Comparison of ENCODE assay signal across 18 cellular contexts in genomic region chr2:56473524-56473923, GRCh38.
A peak's percentile ranks its signal among the peaks of the same experiment; 100 is the strongest.
DNase-seq lines count a peak whose midpoint lies in the region; ATAC-seq, FAIRE-seq and TF ChIP-seq lines count a peak whose summit lies in the region.
"Had no signal": no experiment of that assay in that cellular context is flagged by ENCODE, and none has a peak within 500 bp of the region (broad histone marks: within the 10 kb centered on the region; RNA-seq: fewer than 3 reads in every experiment).

No MANE protein-coding gene starts in this region.

- no peaks in the 10 kb centered on the region for H3K9me3 ChIP-seq in HUES48 (ENCODE audit: control insufficient read depth, insufficient read depth, low read length)
- no peaks in the 10 kb centered on the region for H3K9me3 ChIP-seq in H1 (ENCODE audit: insufficient read depth in 2 of 2, low read depth in 1 of 2, low read length in 1 of 2)
- H3K9me3 ChIP-seq: A549, BE2C had no signal

- no peak overlapping the region for H2AFZ ChIP-seq in GM23338
- H2AFZ ChIP-seq in H1 (ENCODE audit: low read length), result no peak overlapping the region

- no peaks in the 10 kb centered on the region for H3K9me2 ChIP-seq in GM23338 (ENCODE audit: insufficient read depth)

- H2BK5ac ChIP-seq in H1 (ENCODE audit: low read depth, low read length), result no peak overlapping the region

- no peak for TF ChIP-seq RAD21 in H1 (IDR thresholded peaks at IDR 0.05 in 1 of 2, conservative IDR thresholded peaks at IDR 0.05 in 1 of 2; ENCODE audit: low read depth in 2 of 2, low read length in 2 of 2)

- H3K36me3 Mint-ChIP-seq in GM23338 (ENCODE audit: low read depth), result no peaks in the 10 kb centered on the region
- no peaks in the 10 kb centered on the region for H3K36me3 Mint-ChIP-seq in activated T-cell treated with anti-CD3 and anti-CD28 coated beads, Interleukin-2, amount 50 U/mL, for 4 hours (ENCODE audit: insufficient read depth)
- H3K36me3 Mint-ChIP-seq: CD4-positive, alpha-beta memory T cell had no signal

- no peak for TF ChIP-seq CTCF in GM23338 (conservative IDR thresholded peaks at IDR 0.05; ENCODE audit: low read depth in 2 of 2)
- TF ChIP-seq CTCF in H1 (IDR thresholded peaks at IDR 0.05; ENCODE audit: control extremely low read depth in 1 of 3, insufficient read depth in 1 of 3, low read depth in 1 of 3, low read length in 3 of 3), result no peak

- no peak for TF ChIP-seq POLR2A in H1 (IDR thresholded peaks at IDR 0.05; ENCODE audit: control extremely low read depth in 1 of 2, low read depth in 2 of 2, low read length in 2 of 2)

- H4K8ac ChIP-seq in H1 (ENCODE audit: extremely low read depth, insufficient read depth, low read length), result no peak overlapping the region

- POLR2A ChIA-PET in H1 (lab: Charles Lee; ENCODE audit: partially characterized antibody), result no interaction called here

- DNase-seq in GM23338 (ENCODE audit: low spot score), result peak; percentile 46
- DNase-seq in H1 (ENCODE audit: low read depth in 1 of 2, low spot score in 2 of 2), result no peak
- DNase-seq in iris pigment epithelial cell (ENCODE audit: low read depth), result peak; percentile 31
- no peak for DNase-seq in activated T-cell treated with anti-CD3 and anti-CD28 coated beads, Interleukin-2, amount 50 U/mL, for 4 hours
- DNase-seq in activated CD4-positive, alpha-beta T cell treated with anti-CD3 and anti-CD28 coated beads, Interleukin-2, amount 50 U/mL, for 4 hours, result no peak
- DNase-seq: BE2C; CD4-positive, alpha-beta memory T cell; DMS153; DMS79 treated with DMSO at 0.1 percent for 48 hours; IMR-90; Kasumi-1; KBM-7 had no signal

- H4K20me1 ChIP-seq in GM23338 (replicated peaks; ENCODE audit: insufficient read depth), result no peaks in the 10 kb centered on the region
- H4K20me1 ChIP-seq in H1 (replicated peaks in 1 of 2; ENCODE audit: control insufficient read depth in 1 of 2, insufficient read depth in 2 of 2, low read length in 2 of 2), result no peaks in the 10 kb centered on the region

- H3K79me2 ChIP-seq in GM23338 (replicated peaks; ENCODE audit: insufficient read depth) (no peaks in the 10 kb centered on the region), H1 (ENCODE audit: control insufficient read depth in 1 of 2, insufficient read depth in 2 of 2, low read length in 2 of 2) (no peaks in the 10 kb centered on the region)

- no peaks in the 10 kb centered on the region for H3K36me3 ChIP-seq in GM23338 (ENCODE audit: insufficient read depth)
- H3K36me3 ChIP-seq in HUES48 (ENCODE audit: control insufficient read depth, insufficient read depth, low read length), result no peaks in the 10 kb centered on the region
- H3K36me3 ChIP-seq in H1 (ENCODE audit: control insufficient read depth in 2 of 4, insufficient read depth in 4 of 4, low read length in 3 of 4), result no peaks in the 10 kb centered on the region
- H3K36me3 ChIP-seq: BE2C had no signal

- H3K27me3 ChIP-seq in GM23338 (ENCODE audit: insufficient read depth) (no peaks in the 10 kb centered on the region), HUES48 (ENCODE audit: control insufficient read depth, insufficient read depth, low read length) (no peaks in the 10 kb centered on the region), H1 (replicated peaks in 1 of 4; ENCODE audit: control insufficient read depth in 3 of 4, extremely low read depth in 1 of 4, insufficient read depth in 3 of 4, low read length in 3 of 4) (no peaks in the 10 kb centered on the region)
- H3K27me3 ChIP-seq: BE2C had no signal

- peaks cover 3% of the 10 kb centered on the region for H3K27me3 Mint-ChIP-seq in GM23338 (ENCODE audit: insufficient read depth, low read depth, poor library complexity)
- no peaks in the 10 kb centered on the region for H3K27me3 Mint-ChIP-seq in activated T-cell treated with anti-CD3 and anti-CD28 coated beads, Interleukin-2, amount 50 U/mL, for 4 hours (ENCODE audit: low read depth)
- H3K27me3 Mint-ChIP-seq: CD4-positive, alpha-beta memory T cell had no signal

- no peak overlapping the region for H4K91ac ChIP-seq in H1 (replicated peaks; ENCODE audit: insufficient read length, low read length)

- H3K9ac ChIP-seq in HUES48 (ENCODE audit: low read depth, low read length) (no peak overlapping the region), H1 (replicated peaks in 1 of 4; ENCODE audit: extremely low read depth in 1 of 4, low read depth in 3 of 4, low read length in 3 of 4) (no peak overlapping the region)

- no peak overlapping the region for H2BK120ac ChIP-seq in H1 (replicated peaks; ENCODE audit: low read depth, low read length)

- H2BK20ac ChIP-seq in H1 (ENCODE audit: low read length), result no peak overlapping the region

- no peak for TF ChIP-seq EP300 in H1 (IDR thresholded peaks at IDR 0.05; ENCODE audit: borderline replicate concordance in 1 of 2, low read depth in 2 of 2, low read length in 2 of 2)

- no peaks in the 10 kb centered on the region for H3F3A ChIP-seq in GM23338 (replicated peaks; ENCODE audit: low read depth)

- H2AK5ac ChIP-seq in H1 (ENCODE audit: low read depth, low read length), result no peak overlapping the region

- H3K14ac ChIP-seq in H1 (ENCODE audit: insufficient read length), result no peak overlapping the region

- peaks cover 14% of the 10 kb centered on the region for H3K4me1 ChIP-seq in GM23338 (ENCODE audit: insufficient read depth)
- H3K4me1 ChIP-seq in HUES48 (ENCODE audit: control insufficient read depth, insufficient read depth, low read length), result peaks cover 19% of the 10 kb centered on the region
- peaks cover 2 to 11% (median 6%) of the 10 kb centered on the region in 4 experiments; a peak in 5 of 7 replicates for H3K4me1 ChIP-seq in H1 (replicated peaks in 1 of 4; ENCODE audit: control insufficient read depth in 3 of 4, insufficient read depth in 4 of 4, low read length in 3 of 4)
- H3K4me1 ChIP-seq: A549, BE2C had no signal

- H3K23me2 ChIP-seq in H1 (ENCODE audit: low read depth, low read length), result no peaks in the 10 kb centered on the region

- peaks cover 18% of the 10 kb centered on the region for H3K4me1 Mint-ChIP-seq in GM23338
- H3K4me1 Mint-ChIP-seq in activated T-cell treated with anti-CD3 and anti-CD28 coated beads, Interleukin-2, amount 50 U/mL, for 4 hours (ENCODE audit: low read depth), result no peaks in the 10 kb centered on the region
- H3K4me1 Mint-ChIP-seq: CD4-positive, alpha-beta memory T cell had no signal

- H3K27ac ChIP-seq in GM23338 (ENCODE audit: low read depth), result no peak overlapping the region
- H3K27ac ChIP-seq in HUES48 (ENCODE audit: low read depth, low read length), result peak overlapping the region; percentile 27
- H3K27ac ChIP-seq in H1 (ENCODE audit: low read depth, low read length), result no peak overlapping the region
- H3K27ac ChIP-seq: A549, C4-2B had no signal

- H4K5ac ChIP-seq in H1 (ENCODE audit: insufficient read length, low read depth, low read length), result no peak overlapping the region

- no peak overlapping the region for H3K4me3 Mint-ChIP-seq in GM23338
- no peak overlapping the region for H3K4me3 Mint-ChIP-seq in activated T-cell treated with anti-CD3 and anti-CD28 coated beads, Interleukin-2, amount 50 U/mL, for 4 hours
- H3K4me3 Mint-ChIP-seq: CD4-positive, alpha-beta memory T cell had no signal

- CTCF ChIA-PET in H1 (lab: Charles Lee; ENCODE audit: partially characterized antibody), result interaction anchor here (0.9 to 1.7 kb wide), 3 partner anchors 10 to 28 kb away, joined by 3 to 7 read pairs (median 5); no protein-coding TSS in a partner anchor

- H3K4me3 ChIP-seq in GM23338, result no peak overlapping the region
- no peak overlapping the region for H3K4me3 ChIP-seq in HUES48 (ENCODE audit: low read depth, low read length)
- H3K4me3 ChIP-seq in H1 (ENCODE audit: extremely low read depth in 1 of 4, insufficient read depth in 2 of 4, low read depth in 3 of 4, low read length in 4 of 4), result no peak overlapping the region
- H3K4me3 ChIP-seq: A549 had no signal

- H3K9me3 Mint-ChIP-seq in GM23338, result no peaks in the 10 kb centered on the region
- H3K9me3 Mint-ChIP-seq in activated T-cell treated with anti-CD3 and anti-CD28 coated beads, Interleukin-2, amount 50 U/mL, for 4 hours, result peaks cover 4% of the 10 kb centered on the region

- no peaks in the 10 kb centered on the region for H3K79me1 ChIP-seq in H1 (ENCODE audit: low read depth, low read length)

- H3K23ac ChIP-seq in H1 (ENCODE audit: insufficient read length), result no peak overlapping the region

- no peak overlapping the region for H3K56ac ChIP-seq in H1 (replicated peaks; ENCODE audit: insufficient read length, low read depth, low read length)

- no peak overlapping the region for H2BK15ac ChIP-seq in H1 (ENCODE audit: low read length)

- peak; percentile 7 for FAIRE-seq in H1 (lab: Jason Lieb, UNC)
- FAIRE-seq: A549, D721Med had no signal

- H3K4me2 ChIP-seq in GM23338 (0 out of 2 replicates have a peak overlapping the region, but pooled peaks have one; percentile 11), H1 (ENCODE audit: insufficient read depth in 1 of 2, low read depth in 2 of 2, low read length in 2 of 2) (no peak overlapping the region; a peak in 1 of 4 replicates)
- H3K4me2 ChIP-seq: A549 had no signal

- H3K4ac ChIP-seq in H1 (replicated peaks; ENCODE audit: insufficient read length, low read depth, low read length), result no peak overlapping the region

- no peak overlapping the region; the same call in 1 of the 2 replicates for H3K27ac Mint-ChIP-seq in GM23338
- H3K27ac Mint-ChIP-seq: CD4-positive, alpha-beta memory T cell had no signal

- no peak overlapping the region for H3K18ac ChIP-seq in H1 (ENCODE audit: extremely low read depth, low read length)

- H2BK12ac ChIP-seq in H1 (ENCODE audit: low read depth, low read length), result no peak overlapping the region

- ATAC-seq in GM23338 (peak; percentile 97), GM18498 (IDR thresholded peaks at IDR 0.05; ENCODE audit: unreplicated experiment) (no peak), HG02759 (IDR thresholded peaks at IDR 0.05; ENCODE audit: unreplicated experiment) (no peak)
- no peak for ATAC-seq in activated T-cell treated with anti-CD3 and anti-CD28 coated beads, Interleukin-2, amount 50 U/mL, for 4 hours
- ATAC-seq: A549 had no signal

TF ChIP-seq in GM23338, 12 proteins besides CTCF, POLR2A, EP300 and RAD21 (continues in another document):
- TF ChIP-seq JUNB (IDR thresholded peaks at IDR 0.05; ENCODE audit: unreplicated experiment), result no peak

TF ChIP-seq in H1, 55 proteins besides CTCF, POLR2A, EP300 and RAD21:
- TF ChIP-seq KDM5A (IDR thresholded peaks at IDR 0.05; ENCODE audit: low read length) (no peak), JUN (IDR thresholded peaks at IDR 0.05; ENCODE audit: low read depth, low read length) (no peak), HDAC6 (IDR thresholded peaks at IDR 0.05; ENCODE audit: low read depth, low read length) (no peak), YY1 (IDR thresholded peaks at IDR 0.05; ENCODE audit: low read depth, low read length) (no peak), RNF2 (IDR thresholded peaks at IDR 0.05; ENCODE audit: borderline replicate concordance, low read depth, low read length, missing control alignments, poor library complexity, severe bottlenecking) (no peak), CEBPB (IDR thresholded peaks at IDR 0.05; ENCODE audit: low read depth, low read length) (no peak), ASH2L (IDR thresholded peaks at IDR 0.05; ENCODE audit: low read length) (peak; percentile 38), EGR1 (IDR thresholded peaks at IDR 0.05; ENCODE audit: borderline replicate concordance, low read depth, low read length) (no peak)

Comparison
In these comparisons a context has a peak if more than half of its experiments do, and no peak if none do; other contexts are left out.
1. DNase-seq: peak in GM23338 (single experiment) and iris pigment epithelial cell (single experiment); none in H1 (0 of 2), activated T-cell treated with anti-CD3 and anti-CD28 coated beads, Interleukin-2, amount 50 U/mL, for 4 hours (single experiment) and activated CD4-positive, alpha-beta T cell treated with anti-CD3 and anti-CD28 coated beads, Interleukin-2, amount 50 U/mL, for 4 hours (0 of 2).